14 cellular contexts compared by ENCODE assay signal in the genomic region with DNA sequence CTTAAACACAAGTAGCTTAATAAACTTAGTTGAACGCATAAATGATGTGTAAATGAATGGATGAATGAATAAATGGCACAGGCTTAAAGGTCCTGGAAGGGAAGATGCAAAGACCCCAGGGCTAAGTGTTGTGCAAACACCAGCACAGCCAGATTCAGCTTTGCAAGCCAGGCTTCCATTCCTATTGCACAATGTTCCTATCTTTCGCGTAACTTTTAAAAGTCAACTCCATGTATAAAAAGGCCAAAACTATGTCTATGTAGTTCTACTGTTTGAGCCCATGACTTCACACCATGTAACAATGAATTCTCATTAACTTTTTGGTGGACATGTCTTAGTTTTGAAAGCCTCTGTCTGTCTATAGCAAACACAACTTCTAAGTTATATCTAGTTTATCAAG.
DNase-seq lines count a peak whose midpoint lies in the region; ATAC-seq and TF ChIP-seq lines count a peak whose summit lies in the region.
"Had no signal": no experiment of that assay in that cellular context is flagged by ENCODE, and none has a peak within 500 bp of the region (broad histone marks: within the 10 kb centered on the region; RNA-seq: fewer than 3 reads in every experiment).

No MANE protein-coding gene starts in this region.

- peak; percentile 61 to 79 for ATAC-seq in right cardiac atrium
- ATAC-seq in left ventricle myocardium superior, result no peak

- 70% methylated on average over 3 of the region's 3 CpGs for WGBS in right cardiac atrium

- H3K9me3 ChIP-seq in right cardiac atrium (ENCODE audit: control insufficient read depth, low read length), result no peaks in the 10 kb centered on the region
- H3K9me3 ChIP-seq: BLaER1 treated with 17β-estradiol and CSF1 and Interleukin-3, amounts not matched to agents 10 nM and 100 nM had no signal

- TF ChIP-seq CTCF in fibroblast of mammary gland (conservative IDR thresholded peaks at IDR 0.05; ENCODE audit: control insufficient read depth, insufficient read depth, low read depth, low read length), result no peak

- H3K4me1 ChIP-seq in right cardiac atrium (ENCODE audit: control insufficient read depth, insufficient read depth, low read length), result no peaks in the 10 kb centered on the region
- H3K4me1 ChIP-seq: BLaER1 treated with 17β-estradiol and CSF1 and Interleukin-3, amounts not matched to agents 10 nM and 100 nM had no signal

- H3K27ac ChIP-seq in right cardiac atrium (ENCODE audit: low read length), result no peak overlapping the region
- H3K27ac ChIP-seq: BLaER1 treated with 17β-estradiol and CSF1 and Interleukin-3, amounts not matched to agents 10 nM and 100 nM had no signal

- no peaks in the 10 kb centered on the region for H3K27me3 ChIP-seq in right cardiac atrium (ENCODE audit: control insufficient read depth, insufficient read depth)
- H3K27me3 ChIP-seq: BLaER1 treated with 17β-estradiol and CSF1 and Interleukin-3, amounts not matched to agents 10 nM and 100 nM had no signal

- peak in 1 of 3 donors; percentile 27 for DNase-seq in right cardiac atrium
- DNase-seq in left ventricle myocardium superior, result no peak
- DNase-seq in amniotic epithelial cell (ENCODE audit: low read depth), result peak; percentile 51
- peak; percentile 5 for DNase-seq in fibroblast of mammary gland (ENCODE audit: low read depth)
- peak; percentile 7 for DNase-seq in skeletal muscle cell (ENCODE audit: low read depth)
- no peak for DNase-seq in stimulated activated CD4-positive, alpha-beta T cell treated with anti-CD3 and anti-CD28 coated beads, Interleukin-15, amount 100 ng/mL, for 24 hours
- no peak for DNase-seq in NCI-H2227 treated with DMSO at 0.1 percent for 48 hours (lab: John Stamatoyannopoulos, UW)
- DNase-seq in DMS114 treated with DMSO at 0.1 percent for 48 hours (lab: John Stamatoyannopoulos, UW; ENCODE audit: unreplicated experiment), result no peak
- DNase-seq: ACHN; CD4-positive, CD25-positive, alpha-beta regulatory T cell; GOT3; HCEC 1CT; HFFc6 had no signal

- intact Hi-C loops in right cardiac atrium (cut with DNase I), result no loop called here
- intact Hi-C loops in left ventricle myocardium superior (cut with micrococcal nuclease), result no loop called here

- no peak overlapping the region for H3K4me3 ChIP-seq in right cardiac atrium (ENCODE audit: low read length)
- no peak overlapping the region for H3K4me3 ChIP-seq in fibroblast of mammary gland (ENCODE audit: control insufficient read depth, low read depth, low read length)
- no peak overlapping the region for H3K4me3 ChIP-seq in skeletal muscle cell (ENCODE audit: low read depth, low read length)
- H3K4me3 ChIP-seq: BLaER1 treated with 17β-estradiol and CSF1 and Interleukin-3, amounts not matched to agents 10 nM and 100 nM had no signal

Comparison
In these comparisons a context has a peak if more than half of its experiments do, and no peak if none do; other contexts are left out.
1. DNase-seq: peak in amniotic epithelial cell (single experiment), fibroblast of mammary gland (single experiment) and skeletal muscle cell (single experiment); none in left ventricle myocardium superior (single experiment), stimulated activated CD4-positive, alpha-beta T cell treated with anti-CD3 and anti-CD28 coated beads, Interleukin-15, amount 100 ng/mL, for 24 hours (single experiment), NCI-H2227 treated with DMSO at 0.1 percent for 48 hours (single experiment) and DMS114 treated with DMSO at 0.1 percent for 48 hours (single experiment).